Comparison of ENCODE assay signal across 2 cellular contexts in genomic region chr1:172894345-172895049, GRCh38.
TF ChIP-seq lines count a peak whose summit lies in the region.

No MANE protein-coding gene starts in this region.

TF ChIP-seq in A549, 52 proteins besides CTCF, POLR2A, EP300 and RAD21 (continued from another document):
- TF ChIP-seq, protein P1, sequence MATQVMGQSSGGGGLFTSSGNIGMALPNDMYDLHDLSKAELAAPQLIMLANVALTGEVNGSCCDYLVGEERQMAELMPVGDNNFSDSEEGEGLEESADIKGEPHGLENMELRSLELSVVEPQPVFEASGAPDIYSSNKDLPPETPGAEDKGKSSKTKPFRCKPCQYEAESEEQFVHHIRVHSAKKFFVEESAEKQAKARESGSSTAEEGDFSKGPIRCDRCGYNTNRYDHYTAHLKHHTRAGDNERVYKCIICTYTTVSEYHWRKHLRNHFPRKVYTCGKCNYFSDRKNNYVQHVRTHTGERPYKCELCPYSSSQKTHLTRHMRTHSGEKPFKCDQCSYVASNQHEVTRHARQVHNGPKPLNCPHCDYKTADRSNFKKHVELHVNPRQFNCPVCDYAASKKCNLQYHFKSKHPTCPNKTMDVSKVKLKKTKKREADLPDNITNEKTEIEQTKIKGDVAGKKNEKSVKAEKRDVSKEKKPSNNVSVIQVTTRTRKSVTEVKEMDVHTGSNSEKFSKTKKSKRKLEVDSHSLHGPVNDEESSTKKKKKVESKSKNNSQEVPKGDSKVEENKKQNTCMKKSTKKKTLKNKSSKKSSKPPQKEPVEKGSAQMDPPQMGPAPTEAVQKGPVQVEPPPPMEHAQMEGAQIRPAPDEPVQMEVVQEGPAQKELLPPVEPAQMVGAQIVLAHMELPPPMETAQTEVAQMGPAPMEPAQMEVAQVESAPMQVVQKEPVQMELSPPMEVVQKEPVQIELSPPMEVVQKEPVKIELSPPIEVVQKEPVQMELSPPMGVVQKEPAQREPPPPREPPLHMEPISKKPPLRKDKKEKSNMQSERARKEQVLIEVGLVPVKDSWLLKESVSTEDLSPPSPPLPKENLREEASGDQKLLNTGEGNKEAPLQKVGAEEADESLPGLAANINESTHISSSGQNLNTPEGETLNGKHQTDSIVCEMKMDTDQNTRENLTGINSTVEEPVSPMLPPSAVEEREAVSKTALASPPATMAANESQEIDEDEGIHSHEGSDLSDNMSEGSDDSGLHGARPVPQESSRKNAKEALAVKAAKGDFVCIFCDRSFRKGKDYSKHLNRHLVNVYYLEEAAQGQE (IDR thresholded peaks at IDR 0.05): no peak
- TF ChIP-seq PHF8 (IDR thresholded peaks at IDR 0.05; ENCODE audit: borderline replicate concordance, low read depth) (no peak), ZNF302 (CRISPR knock-in tag; IDR thresholded peaks at IDR 0.05) (no peak), JUNB (IDR thresholded peaks at IDR 0.05) (no peak), TFCP2L1 (CRISPR knock-in tag; IDR thresholded peaks at IDR 0.05) (no peak), KDM5A (IDR thresholded peaks at IDR 0.05) (no peak), MAFK (IDR thresholded peaks at IDR 0.05; ENCODE audit: partially characterized antibody) (no peak), RCOR1 (IDR thresholded peaks at IDR 0.05; ENCODE audit: low read depth, low read length) (no peak)
- TF ChIP-seq, protein P2, sequence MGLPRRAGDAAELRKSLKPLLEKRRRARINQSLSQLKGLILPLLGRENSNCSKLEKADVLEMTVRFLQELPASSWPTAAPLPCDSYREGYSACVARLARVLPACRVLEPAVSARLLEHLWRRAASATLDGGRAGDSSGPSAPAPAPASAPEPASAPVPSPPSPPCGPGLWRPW (IDR thresholded peaks at IDR 0.05): no peak

TF ChIP-seq in WTC11, 78 proteins besides CTCF, POLR2A, EP300 and RAD21 (continued from another document):
- no peak for TF ChIP-seq NR3C1 (CRISPR knock-in tag; conservative IDR thresholded peaks at IDR 0.05; ENCODE audit: low read depth)
- TF ChIP-seq, protein P3, sequence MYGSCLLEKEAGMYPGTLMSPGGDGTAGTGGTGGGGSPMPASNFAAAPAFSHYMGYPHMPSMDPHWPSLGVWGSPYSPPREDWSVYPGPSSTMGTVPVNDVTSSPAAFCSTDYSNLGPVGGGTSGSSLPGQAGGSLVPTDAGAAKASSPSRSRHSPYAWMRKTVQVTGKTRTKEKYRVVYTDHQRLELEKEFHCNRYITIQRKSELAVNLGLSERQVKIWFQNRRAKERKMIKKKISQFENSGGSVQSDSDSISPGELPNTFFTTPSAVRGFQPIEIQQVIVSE (CRISPR knock-in tag; IDR thresholded peaks at IDR 0.05; ENCODE audit: borderline replicate concordance): no peak
- no peak for TF ChIP-seq ZNF425 (CRISPR knock-in tag; conservative IDR thresholded peaks at IDR 0.05)
